10 cellular contexts compared by ENCODE assay signal in the genomic region with DNA sequence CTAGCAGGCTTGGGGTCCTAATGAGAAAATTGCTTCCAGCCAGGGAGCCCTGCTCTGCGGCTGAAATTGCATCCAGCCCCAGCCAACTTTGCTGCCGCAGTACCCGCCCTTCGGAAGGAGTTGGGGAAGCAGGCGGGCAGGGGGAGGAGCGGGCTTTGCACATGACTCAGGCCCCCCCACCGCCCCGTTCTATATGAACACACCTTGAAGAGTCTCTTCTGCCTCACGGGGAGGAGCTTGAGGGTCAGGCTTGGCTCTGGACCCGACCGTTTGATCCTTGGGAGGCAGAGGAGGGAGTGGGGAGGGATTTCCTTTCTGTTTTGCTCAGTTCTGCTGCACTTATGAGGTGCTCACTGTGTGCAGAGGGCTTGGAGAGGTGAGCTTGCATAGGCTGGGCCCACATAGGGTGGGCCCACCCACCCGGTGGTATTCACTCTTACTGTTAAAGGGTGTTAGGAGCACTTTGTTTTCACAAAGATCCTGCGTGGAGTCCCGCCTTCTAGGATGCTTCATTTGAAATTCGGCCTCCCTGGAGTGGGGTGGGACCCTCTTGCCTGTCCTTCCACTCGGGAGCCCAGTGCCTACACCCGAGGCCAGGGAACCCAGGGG. TPM values are rescaled to one million over a fixed set of nuclear protein-coding genes. Genes with fewer than 3 reads are reported as not detected.
DNase-seq lines count a peak whose midpoint lies in the region; ATAC-seq and TF ChIP-seq lines count a peak whose summit lies in the region.
"Had no signal": no experiment of that assay in that cellular context is flagged by ENCODE, and none has a peak within 500 bp of the region (broad histone marks: within the 10 kb centered on the region; RNA-seq: fewer than 3 reads in every experiment).

No MANE protein-coding gene starts in this region.

- H3K36me3 Mint-ChIP-seq in Calu3 (ENCODE audit: insufficient read depth, unreplicated experiment): peaks cover 6% of the 10 kb centered on the region

- peak; percentile 45 for DNase-seq in Calu3
- DNase-seq in SK-N-MC (ENCODE audit: low read depth, low spot score): no peak
- peak; percentile 73 to 91 for DNase-seq in foreskin fibroblast
- peak; percentile 89 for DNase-seq in posterior vena cava (ENCODE audit: low spot score)
- DNase-seq in activated effector memory CD4-positive, alpha-beta T cell treated with anti-CD3 and anti-CD28 coated beads, Interleukin-2, amount 50 U/mL, for 16 hours: no peak
- no peak for DNase-seq in UCSD-AML1 (lab: John Stamatoyannopoulos, UW; ENCODE audit: unreplicated experiment)
- DNase-seq in central memory CD4-positive, alpha-beta T cell: no peak
- DNase-seq: activated B cell treated with CpG ODN at 0.5 μM for 24 hours had no signal

- intact Hi-C loops in Calu3 (cut with micrococcal nuclease; ENCODE audit: unreplicated experiment) (no loop called here), posterior vena cava (cut with DNase I) (loop anchor here (2.0 to 5.0 kb wide), 2 partner anchors 13 to 39 kb away; no protein-coding TSS in a partner anchor)

- no peak for ATAC-seq in HG03175 (IDR thresholded peaks at IDR 0.05; ENCODE audit: unreplicated experiment)

- no peak overlapping the region for H3K27ac Mint-ChIP-seq in Calu3 (ENCODE audit: unreplicated experiment)
- H3K27ac Mint-ChIP-seq: activated B cell treated with CpG ODN at 0.5 μM for 24 hours; stimulated activated naive CD8-positive, alpha-beta T cell treated with anti-CD3 and anti-CD28 coated beads, Interleukin-15, Interleukin-2, amounts not matched to agents 100 ng/mL and 50 ng/mL, for 24 hours had no signal

- H3K4me1 Mint-ChIP-seq in Calu3 (ENCODE audit: low read depth, unreplicated experiment): peaks cover 28% of the 10 kb centered on the region

- TF ChIP-seq CTCF in Calu3 (IDR thresholded peaks at IDR 0.05; ENCODE audit: unreplicated experiment) (no peak), foreskin fibroblast (IDR thresholded peaks at IDR 0.05; ENCODE audit: low read depth, low read length) (no peak)

- CTCF ChIA-PET in Calu3 (lab: Charles Lee): interaction anchor here (0.6 to 1.2 kb wide), 2 partner anchors 71 to 689 kb away, joined by 3 to 4 read pairs; no protein-coding TSS in a partner anchor

- peak overlapping the region; percentile 89 for H3K27ac ChIP-seq in SK-N-MC

- H3K36me3 ChIP-seq in SK-N-MC (ENCODE audit: insufficient read depth, low read length): no peaks in the 10 kb centered on the region; the same call in 1 of the 2 replicates

- no peaks in the 10 kb centered on the region for H3K27me3 Mint-ChIP-seq in Calu3 (ENCODE audit: unreplicated experiment)

- H3K4me3 Mint-ChIP-seq in Calu3 (ENCODE audit: low read depth, unreplicated experiment): no peak overlapping the region
- H3K4me3 Mint-ChIP-seq: activated B cell treated with CpG ODN at 0.5 μM for 24 hours; stimulated activated naive CD8-positive, alpha-beta T cell treated with anti-CD3 and anti-CD28 coated beads, Interleukin-15, Interleukin-2, amounts not matched to agents 100 ng/mL and 50 ng/mL, for 24 hours had no signal

- H3K4me3 ChIP-seq in SK-N-MC: peak overlapping the region; percentile 32
- peak overlapping the region; percentile 29 to 35 for H3K4me3 ChIP-seq in foreskin fibroblast (ENCODE audit: low read depth in 1 of 2, low read length in 2 of 2)

- H3K9ac ChIP-seq in SK-N-MC (ENCODE audit: insufficient read length): peak overlapping the region; percentile 66

- BruUV-seq in Calu3 (replicated peaks; lab: Mats Ljungman, UMichigan): no TSS peak

- H3K9me3 Mint-ChIP-seq in Calu3 (ENCODE audit: low read depth, unreplicated experiment): no peaks in the 10 kb centered on the region
- H3K9me3 Mint-ChIP-seq: activated B cell treated with CpG ODN at 0.5 μM for 24 hours; stimulated activated naive CD8-positive, alpha-beta T cell treated with anti-CD3 and anti-CD28 coated beads, Interleukin-15, Interleukin-2, amounts not matched to agents 100 ng/mL and 50 ng/mL, for 24 hours had no signal

- H3K9me3 ChIP-seq in SK-N-MC (ENCODE audit: low read depth, low read length): no peaks in the 10 kb centered on the region

RNA-seq across cellular contexts. Expression of a gene that starts 46.5 kb away (rescaled TPM):
- total RNA-seq in Calu3 (2022) (0.32 TPM in 1 of 2 replicates, not detected in the other), posterior vena cava (10 to 100 TPM in 1 of 2 donors, 1 to 10 TPM in 1; 9.8 to 13.0 TPM)

Comparison
In these comparisons a context has a peak if more than half of its experiments do, and no peak if none do; other contexts are left out.
1. DNase-seq: peak in Calu3 (single experiment), foreskin fibroblast (2 of 2) and posterior vena cava (single experiment); none in SK-N-MC (single experiment), activated effector memory CD4-positive, alpha-beta T cell treated with anti-CD3 and anti-CD28 coated beads, Interleukin-2, amount 50 U/mL, for 16 hours (single experiment), UCSD-AML1 (single experiment) and central memory CD4-positive, alpha-beta T cell (single experiment).